30 cellular contexts compared by ENCODE assay signal in the genomic region with DNA sequence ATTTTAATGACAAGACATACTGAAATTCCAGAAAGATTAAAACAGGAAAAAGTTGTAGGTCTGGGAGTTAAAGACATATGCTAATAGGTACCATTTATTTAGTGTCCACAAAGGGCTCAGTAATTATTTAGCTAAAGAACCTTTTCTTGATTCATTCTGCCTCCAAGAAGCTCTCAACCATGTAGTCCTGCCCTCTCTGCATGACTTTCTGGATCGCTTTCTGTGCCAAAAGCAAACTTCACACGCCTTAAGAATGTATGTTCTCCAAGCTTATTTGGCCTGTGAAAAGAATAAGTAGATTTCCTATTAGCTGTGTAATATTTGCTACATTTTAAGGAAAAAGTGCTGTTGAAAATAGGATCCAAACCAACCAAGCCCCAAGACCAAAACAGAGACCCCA.
"Had no signal": no experiment of that assay in that cellular context is flagged by ENCODE, and none has a peak within 500 bp of the region (broad histone marks: within the 10 kb centered on the region; RNA-seq: fewer than 3 reads in every experiment).

No MANE protein-coding gene starts in this region.

- H3K36me3 Mint-ChIP-seq: activated CD8-positive, alpha-beta memory T cell treated with anti-CD3 and anti-CD28 coated beads, Interleukin-2, amount 10 ng/mL, durations not matched to agents 7 days and 5 days; activated naive CD4-positive, alpha-beta T cell treated with anti-CD3 and anti-CD28 coated beads, Interleukin-2, amount 10 ng/mL, durations not matched to agents 7 days and 5 days; activated naive CD8-positive, alpha-beta T cell; IgD-negative memory B cell had no signal

- H3K27ac Mint-ChIP-seq: activated CD4-positive, alpha-beta memory T cell treated with anti-CD3 and anti-CD28 coated beads, Interleukin-2, amount 10 ng/mL, durations not matched to agents 7 days and 5 days; activated CD8-positive, alpha-beta memory T cell treated with anti-CD3 and anti-CD28 coated beads, Interleukin-2, amount 10 ng/mL, durations not matched to agents 7 days and 5 days; activated naive CD4-positive, alpha-beta T cell treated with anti-CD3 and anti-CD28 coated beads, Interleukin-2, amount 10 ng/mL, durations not matched to agents 7 days and 5 days; activated naive CD8-positive, alpha-beta T cell; activated naive CD8-positive, alpha-beta T cell treated with anti-CD3 and anti-CD28 coated beads, Interleukin-2, amount 50 U/mL, for 24 hours; IgD-negative memory B cell had no signal

- H3K36me3 ChIP-seq: brain microvascular endothelial cell, MG63, WERI-Rb-1 had no signal

- H3K4me1 Mint-ChIP-seq: activated CD4-positive, alpha-beta memory T cell treated with anti-CD3 and anti-CD28 coated beads, Interleukin-2, amount 10 ng/mL, durations not matched to agents 7 days and 5 days; activated CD8-positive, alpha-beta memory T cell treated with anti-CD3 and anti-CD28 coated beads, Interleukin-2, amount 10 ng/mL, durations not matched to agents 7 days and 5 days; activated naive CD4-positive, alpha-beta T cell treated with anti-CD3 and anti-CD28 coated beads, Interleukin-2, amount 10 ng/mL, durations not matched to agents 7 days and 5 days; activated naive CD8-positive, alpha-beta T cell treated with anti-CD3 and anti-CD28 coated beads, Interleukin-2, amount 50 U/mL, for 24 hours; IgD-negative memory B cell had no signal

- DNase-seq: activated CD4-positive, alpha-beta memory T cell treated with anti-CD3 and anti-CD28 coated beads, Interleukin-2, amount 10 ng/mL, durations not matched to agents 7 days and 5 days; activated CD4-positive, alpha-beta T cell treated with anti-CD3 and anti-CD28 coated beads for 1 hour; activated CD4-positive, alpha-beta T cell treated with anti-CD3 and anti-CD28 coated beads for 48 hours; activated CD4-positive, CD25-positive, alpha-beta regulatory T cell; activated CD8-positive, alpha-beta memory T cell treated with anti-CD3 and anti-CD28 coated beads for 24 hours; activated CD8-positive, alpha-beta memory T cell treated with anti-CD3 and anti-CD28 coated beads, Interleukin-2, amount 10 ng/mL, durations not matched to agents 7 days and 5 days; activated CD8-positive, alpha-beta memory T cell treated with anti-CD3 and anti-CD28 coated beads, Interleukin-2, amount 50 U/mL, for 48 hours; activated effector memory CD4-positive, alpha-beta T cell treated with Interleukin-2 at 50 U/mL for 16 hours; activated naive CD4-positive, alpha-beta T cell treated with anti-CD3 and anti-CD28 coated beads, Interleukin-2, amount 10 ng/mL, durations not matched to agents 7 days and 5 days; activated naive CD8-positive, alpha-beta T cell treated with anti-CD3 and anti-CD28 coated beads, Interleukin-2, amount 50 U/mL, for 24 hours; activated T-cell treated with anti-CD3 and anti-CD28 coated beads, Interleukin-2, amount 50 U/mL, for 48 hours; anterior cingulate cortex; brain microvascular endothelial cell; Kasumi-1; KG1; MG63; NCI-H1092; NCI-H1436 treated with DMSO at 0.1 percent for 48 hours; NCI-H1694 treated with DMSO at 0.1 percent for 48 hours; NCI-H2029; NCI-H345; NCI-H524 treated with DMSO at 0.1 percent for 48 hours; NCI-H748 treated with DMSO at 0.1 percent for 48 hours; NK-92 treated with Interleukin-12 subunit alpha and Interleukin-12 subunit beta, amount 100 ng/mL, for 24 hours; PC-9; Right ventricle myocardium superior; T1000 had no signal

- H3K27me3 Mint-ChIP-seq: activated naive CD4-positive, alpha-beta T cell treated with anti-CD3 and anti-CD28 coated beads, Interleukin-2, amount 10 ng/mL, durations not matched to agents 7 days and 5 days; IgD-negative memory B cell had no signal

- H3K9me3 Mint-ChIP-seq: activated CD4-positive, alpha-beta memory T cell treated with anti-CD3 and anti-CD28 coated beads, Interleukin-2, amount 10 ng/mL, durations not matched to agents 7 days and 5 days; activated naive CD4-positive, alpha-beta T cell treated with anti-CD3 and anti-CD28 coated beads, Interleukin-2, amount 10 ng/mL, durations not matched to agents 7 days and 5 days; activated naive CD8-positive, alpha-beta T cell treated with anti-CD3 and anti-CD28 coated beads, Interleukin-2, amount 50 U/mL, for 24 hours had no signal

- H3K4me2 ChIP-seq: PC-9 had no signal

- H3K4me3 Mint-ChIP-seq: activated CD4-positive, alpha-beta memory T cell treated with anti-CD3 and anti-CD28 coated beads, Interleukin-2, amount 10 ng/mL, durations not matched to agents 7 days and 5 days; activated CD8-positive, alpha-beta memory T cell treated with anti-CD3 and anti-CD28 coated beads, Interleukin-2, amount 10 ng/mL, durations not matched to agents 7 days and 5 days; activated naive CD4-positive, alpha-beta T cell treated with anti-CD3 and anti-CD28 coated beads, Interleukin-2, amount 10 ng/mL, durations not matched to agents 7 days and 5 days; activated naive CD8-positive, alpha-beta T cell; activated naive CD8-positive, alpha-beta T cell treated with anti-CD3 and anti-CD28 coated beads, Interleukin-2, amount 50 U/mL, for 24 hours; IgD-negative memory B cell had no signal

- ATAC-seq: activated CD8-positive, alpha-beta memory T cell treated with anti-CD3 and anti-CD28 coated beads, Interleukin-2, amount 10 ng/mL, durations not matched to agents 7 days and 5 days; activated naive CD8-positive, alpha-beta T cell treated with anti-CD3 and anti-CD28 coated beads, Interleukin-2, amount 50 U/mL, for 24 hours had no signal

- H3K27me3 ChIP-seq: brain microvascular endothelial cell, MG63 had no signal

- H3K4me3 ChIP-seq: MG63, PC-9 had no signal

- H3K9me3 ChIP-seq: MG63 had no signal

- H3K27ac ChIP-seq: brain microvascular endothelial cell, PC-9, WERI-Rb-1 had no signal

- H2AFZ ChIP-seq: PC-9 had no signal
